Comparison of ENCODE assay signal across 30 cellular contexts in genomic region chr9:84382728-84383127, GRCh38. TPM values are rescaled to one million over a fixed set of nuclear protein-coding genes. Genes with fewer than 3 reads are reported as not detected.
"Had no signal": no experiment of that assay in that cellular context is flagged by ENCODE, and none has a peak within 500 bp of the region (broad histone marks: within the 10 kb centered on the region; RNA-seq: fewer than 3 reads in every experiment).

No MANE protein-coding gene starts in this region.

- H3K27ac Mint-ChIP-seq: dendritic cell treated with granulocyte-macrophage colony-stimulating factor and Interleukin-4, amounts not matched to agents 40 ng/mL and 50 ng/mL, for 4 days; memory B cell; naive B cell; natural killer cell treated with Interleukin-12 subunit alpha and Interleukin-12 subunit beta and Interleukin-15 and Interleukin-18, amount 100 ng/mL, for 72 hours; stimulated activated memory B cell treated with anti-CD40 and anti-IgM and Interleukin-4, amounts not matched to agents 10 μg/mL and 1 μg/mL and 100 μg/mL, for 72 hours; type B pancreatic cell had no signal

- FAIRE-seq: endothelial cell of umbilical vein, pancreas had no signal

- H3K4me1 Mint-ChIP-seq: memory B cell; naive B cell; neural crest cell; stimulated activated memory B cell treated with anti-CD40 and anti-IgM and Interleukin-4, amounts not matched to agents 10 μg/mL and 1 μg/mL and 100 μg/mL, for 72 hours had no signal

- DNase-seq: central memory CD4-positive, alpha-beta T cell; colonic mucosa; effector memory CD4-positive, alpha-beta T cell; foreskin fibroblast; gastrocnemius medialis; head of caudate nucleus; left cardiac atrium; naive B cell; pancreas; sigmoid colon; spleen; stimulated activated CD4-positive, alpha-beta T cell treated with anti-CD3 and anti-CD28 coated beads, Interleukin-4, amount 100 ng/mL, for 4 hours; stimulated activated naive CD8-positive, alpha-beta T cell treated with anti-CD3 and anti-CD28 coated beads, Interleukin-15, Interleukin-2, amounts not matched to agents 100 U/mL and 50 U/mL, for 24 hours; substantia nigra; testis; tibial artery had no signal

- H3K36me3 ChIP-seq: colonic mucosa, esophagus muscularis mucosa, gastrocnemius medialis, neutrophil, pancreas, prostate gland, right atrium auricular region, sigmoid colon, spleen, tibial artery had no signal

- H3K4me3 ChIP-seq: colonic mucosa, esophagus muscularis mucosa, gastrocnemius medialis, hepatocyte, lung, pancreas, prostate gland, right atrium auricular region, sigmoid colon, spleen, testis, tibial artery had no signal

- H3K27me3 ChIP-seq: colonic mucosa, esophagus muscularis mucosa, gastrocnemius medialis, hepatocyte, neutrophil, pancreas, right atrium auricular region, sigmoid colon, spleen, testis, tibial artery had no signal

- H3K36me3 Mint-ChIP-seq: memory B cell; naive B cell; natural killer cell treated with Interleukin-12 subunit alpha and Interleukin-12 subunit beta and Interleukin-15 and Interleukin-18, amount 100 ng/mL, for 72 hours; stimulated activated memory B cell treated with anti-CD40 and anti-IgM and Interleukin-4, amounts not matched to agents 10 μg/mL and 1 μg/mL and 100 μg/mL, for 72 hours; type B pancreatic cell had no signal

- H3K4me2 ChIP-seq: hepatocyte had no signal

- H3K79me2 ChIP-seq: hepatocyte had no signal

- H2AFZ ChIP-seq: hepatocyte had no signal

- H3K9me3 ChIP-seq: colonic mucosa, esophagus muscularis mucosa, gastrocnemius medialis, neutrophil, pancreas, prostate gland, right atrium auricular region, sigmoid colon, spleen, testis, tibial artery had no signal

- H3K27ac ChIP-seq: colonic mucosa, esophagus muscularis mucosa, gastrocnemius medialis, hepatocyte, neutrophil, pancreas, prostate gland, sigmoid colon, spleen, tibial artery had no signal

- H3K27me3 Mint-ChIP-seq: dendritic cell treated with granulocyte-macrophage colony-stimulating factor and Interleukin-4, amounts not matched to agents 40 ng/mL and 50 ng/mL, for 4 days; natural killer cell treated with Interleukin-12 subunit alpha and Interleukin-12 subunit beta and Interleukin-15 and Interleukin-18, amount 100 ng/mL, for 72 hours; type B pancreatic cell had no signal

- ATAC-seq: gastrocnemius medialis; natural killer cell treated with Interleukin-12 subunit alpha and Interleukin-12 subunit beta and Interleukin-15 and Interleukin-18, amount 100 ng/mL, for 72 hours; stimulated activated memory B cell treated with anti-CD40 and anti-IgM and Interleukin-4, amounts not matched to agents 10 μg/mL and 1 μg/mL and 100 μg/mL, for 72 hours; stimulated activated naive CD8-positive, alpha-beta T cell treated with anti-CD3 and anti-CD28 coated beads, Interleukin-15, Interleukin-2, amounts not matched to agents 100 U/mL and 50 U/mL, for 24 hours had no signal

- H3K9me3 Mint-ChIP-seq: dendritic cell treated with granulocyte-macrophage colony-stimulating factor and Interleukin-4, amounts not matched to agents 40 ng/mL and 50 ng/mL, for 4 days; memory B cell; naive B cell; natural killer cell treated with Interleukin-12 subunit alpha and Interleukin-12 subunit beta and Interleukin-15 and Interleukin-18, amount 100 ng/mL, for 72 hours; neural crest cell; stimulated activated memory B cell treated with anti-CD40 and anti-IgM and Interleukin-4, amounts not matched to agents 10 μg/mL and 1 μg/mL and 100 μg/mL, for 72 hours; type B pancreatic cell had no signal

- H3K4me1 ChIP-seq: colonic mucosa, esophagus muscularis mucosa, gastrocnemius medialis, prostate gland, sigmoid colon, spleen, tibial artery had no signal

- H3K4me3 Mint-ChIP-seq: dendritic cell treated with granulocyte-macrophage colony-stimulating factor and Interleukin-4, amounts not matched to agents 40 ng/mL and 50 ng/mL, for 4 days; memory B cell; naive B cell; natural killer cell treated with Interleukin-12 subunit alpha and Interleukin-12 subunit beta and Interleukin-15 and Interleukin-18, amount 100 ng/mL, for 72 hours; neural crest cell; stimulated activated memory B cell treated with anti-CD40 and anti-IgM and Interleukin-4, amounts not matched to agents 10 μg/mL and 1 μg/mL and 100 μg/mL, for 72 hours; type B pancreatic cell had no signal

RNA-seq across cellular contexts. Expression of gene SLC28A3, which starts 42.2 kb away (rescaled TPM):
- total RNA-seq: endothelial cell of umbilical vein, neural crest cell, sigmoid colon, skeletal muscle tissue had no signal
- polyA plus RNA-seq: endothelial cell of umbilical vein had no signal
